1 cellular context compared by ENCODE assay signal in the genomic region with DNA sequence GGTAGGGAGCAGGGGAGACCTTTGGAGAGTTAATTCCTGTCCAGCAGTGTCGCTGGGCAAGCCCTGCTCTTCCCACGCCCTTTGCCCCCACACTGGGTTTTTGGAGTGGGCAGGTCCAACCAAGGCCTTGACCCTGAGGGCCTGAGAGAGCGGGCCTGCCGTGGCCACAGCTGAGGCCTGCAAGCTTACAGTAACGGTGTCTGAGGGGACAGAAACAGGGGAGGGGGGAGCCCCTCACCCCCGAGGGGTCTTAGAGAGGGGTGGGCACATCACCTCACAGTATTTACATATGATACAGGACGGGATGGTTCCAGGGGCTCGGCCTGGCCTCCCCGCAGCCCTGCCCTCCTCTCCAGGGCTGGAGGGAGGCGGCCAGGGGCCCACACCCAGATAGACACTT.
TF ChIP-seq lines count a peak whose summit lies in the region.

No MANE protein-coding gene starts in this region.

TF ChIP-seq in HepG2, 621 proteins besides CTCF, POLR2A, EP300 and RAD21 (continued from another document):
- TF ChIP-seq, protein P1, sequence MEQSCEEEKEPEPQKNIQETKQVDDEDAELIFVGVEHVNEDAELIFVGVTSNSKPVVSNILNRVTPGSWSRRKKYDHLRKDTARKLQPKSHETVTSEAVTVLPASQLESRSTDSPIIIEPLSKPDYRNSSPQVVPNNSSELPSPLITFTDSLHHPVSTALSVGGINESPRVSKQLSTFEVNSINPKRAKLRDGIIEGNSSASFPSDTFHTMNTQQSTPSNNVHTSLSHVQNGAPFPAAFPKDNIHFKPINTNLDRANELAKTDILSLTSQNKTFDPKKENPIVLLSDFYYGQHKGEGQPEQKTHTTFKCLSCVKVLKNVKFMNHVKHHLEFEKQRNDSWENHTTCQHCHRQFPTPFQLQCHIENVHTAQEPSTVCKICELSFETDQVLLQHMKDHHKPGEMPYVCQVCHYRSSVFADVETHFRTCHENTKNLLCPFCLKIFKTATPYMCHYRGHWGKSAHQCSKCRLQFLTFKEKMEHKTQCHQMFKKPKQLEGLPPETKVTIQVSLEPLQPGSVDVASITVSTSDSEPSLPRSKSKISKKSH (CRISPR knock-in tag; IDR thresholded peaks at IDR 0.05; ENCODE audit: borderline replicate concordance) = 0 out of 2 replicates have a peak, but pooled peaks have one; percentile 38
- TF ChIP-seq ZNF292 (CRISPR knock-in tag; IDR thresholded peaks at IDR 0.05; ENCODE audit: borderline replicate concordance, low read depth) = 0 out of 2 replicates have a peak, but pooled peaks have one; percentile 48
- TF ChIP-seq ZBTB7A (CRISPR knock-in tag; IDR thresholded peaks at IDR 0.05) = 0 out of 2 replicates have a peak, but pooled peaks have one; percentile 67
- no peak for TF ChIP-seq PCBP1 (IDR thresholded peaks at IDR 0.05; ENCODE audit: borderline replicate concordance, low read depth, low read length)
- TF ChIP-seq, protein P2, sequence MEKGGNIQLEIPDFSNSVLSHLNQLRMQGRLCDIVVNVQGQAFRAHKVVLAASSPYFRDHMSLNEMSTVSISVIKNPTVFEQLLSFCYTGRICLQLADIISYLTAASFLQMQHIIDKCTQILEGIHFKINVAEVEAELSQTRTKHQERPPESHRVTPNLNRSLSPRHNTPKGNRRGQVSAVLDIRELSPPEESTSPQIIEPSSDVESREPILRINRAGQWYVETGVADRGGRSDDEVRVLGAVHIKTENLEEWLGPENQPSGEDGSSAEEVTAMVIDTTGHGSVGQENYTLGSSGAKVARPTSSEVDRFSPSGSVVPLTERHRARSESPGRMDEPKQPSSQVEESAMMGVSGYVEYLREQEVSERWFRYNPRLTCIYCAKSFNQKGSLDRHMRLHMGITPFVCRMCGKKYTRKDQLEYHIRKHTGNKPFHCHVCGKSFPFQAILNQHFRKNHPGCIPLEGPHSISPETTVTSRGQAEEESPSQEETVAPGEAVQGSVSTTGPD (CRISPR knock-in tag; IDR thresholded peaks at IDR 0.05) = no peak
- 0 out of 2 replicates have a peak, but pooled peaks have one; percentile 27 for TF ChIP-seq HOXA3 (CRISPR knock-in tag; IDR thresholded peaks at IDR 0.05)
- TF ChIP-seq HNF4A (CRISPR knock-in tag; IDR thresholded peaks at IDR 0.05) = peak; percentile 81
- TF ChIP-seq BCL6 (CRISPR knock-in tag; IDR thresholded peaks at IDR 0.05) = 0 out of 2 replicates have a peak, but pooled peaks have one; percentile 15
- TF ChIP-seq AGO2 (optimal IDR thresholded peaks at IDR 0.05; ENCODE audit: low read depth, low read length) = peak; percentile 48
